In genomic region chr1:51557168-51557567, GRCh38 we compare ENCODE assay signal across 17 cellular contexts.
"Had no signal": no experiment of that assay in that cellular context is flagged by ENCODE, and none has a peak within 500 bp of the region (broad histone marks: within the 10 kb centered on the region; RNA-seq: fewer than 3 reads in every experiment).

No MANE protein-coding gene starts in this region.

- DNase-seq: activated CD4-positive, alpha-beta memory T cell treated with anti-CD3 and anti-CD28 coated beads, Interleukin-2, amount 10 ng/mL, durations not matched to agents 7 days and 5 days; activated CD4-positive, alpha-beta T cell treated with anti-CD3 and anti-CD28 coated beads, Interleukin-2, amount 10 ng/mL, durations not matched to agents 24 days and 14 days; activated effector memory CD4-positive, alpha-beta T cell treated with anti-CD3 and anti-CD28 coated beads, Interleukin-2, amount 50 U/mL, for 16 hours; activated naive CD4-positive, alpha-beta T cell treated with anti-CD3 and anti-CD28 coated beads, Interleukin-2, amount 10 ng/mL, durations not matched to agents 7 days and 5 days; activated naive CD8-positive, alpha-beta T cell treated with anti-CD3 and anti-CD28 coated beads, Interleukin-2, amount 50 U/mL, for 24 hours; activated T-cell treated with anti-CD3 and anti-CD28 coated beads for 4 hours; foreskin fibroblast; heart right ventricle; kidney; lower lobe of right lung; naive thymus-derived CD8-positive, alpha-beta T cell; retina; sigmoid colon; stimulated activated CD4-positive, alpha-beta T cell treated with anti-CD3 and anti-CD28 coated beads, Interleukin-4, amount 100 ng/mL, for 1 hour; stimulated activated naive CD4-positive, alpha-beta T cell treated with Interleukin-2 at 50 U/mL for 16 hours had no signal

- H3K36me3 ChIP-seq: cardiac muscle cell, heart right ventricle, lower lobe of right lung, neural progenitor cell, sigmoid colon had no signal

- H3K27ac Mint-ChIP-seq: activated CD4-positive, alpha-beta memory T cell treated with anti-CD3 and anti-CD28 coated beads, Interleukin-2, amount 10 ng/mL, durations not matched to agents 7 days and 5 days; activated CD4-positive, alpha-beta T cell treated with anti-CD3 and anti-CD28 coated beads, Interleukin-2, amount 10 ng/mL, durations not matched to agents 24 days and 14 days; activated naive CD4-positive, alpha-beta T cell treated with anti-CD3 and anti-CD28 coated beads, Interleukin-2, amount 10 ng/mL, durations not matched to agents 7 days and 5 days; activated naive CD8-positive, alpha-beta T cell treated with anti-CD3 and anti-CD28 coated beads, Interleukin-2, amount 50 U/mL, for 24 hours; naive thymus-derived CD8-positive, alpha-beta T cell; neural progenitor cell had no signal

- H3K4me3 ChIP-seq: cardiac muscle cell, heart right ventricle, lower lobe of right lung, neural progenitor cell, sigmoid colon had no signal

- H3K4me3 Mint-ChIP-seq: activated CD4-positive, alpha-beta memory T cell treated with anti-CD3 and anti-CD28 coated beads, Interleukin-2, amount 10 ng/mL, durations not matched to agents 7 days and 5 days; activated CD4-positive, alpha-beta T cell treated with anti-CD3 and anti-CD28 coated beads, Interleukin-2, amount 10 ng/mL, durations not matched to agents 24 days and 14 days; activated naive CD4-positive, alpha-beta T cell treated with anti-CD3 and anti-CD28 coated beads, Interleukin-2, amount 10 ng/mL, durations not matched to agents 7 days and 5 days; activated naive CD8-positive, alpha-beta T cell treated with anti-CD3 and anti-CD28 coated beads, Interleukin-2, amount 50 U/mL, for 24 hours; naive thymus-derived CD8-positive, alpha-beta T cell; neural progenitor cell had no signal

- H2AFZ ChIP-seq: neural progenitor cell had no signal

- H3K9me3 ChIP-seq: heart right ventricle, lower lobe of right lung, sigmoid colon had no signal

- H3K4me1 ChIP-seq: lower lobe of right lung had no signal

- H3K27ac ChIP-seq: cardiac muscle cell, heart right ventricle, lower lobe of right lung, neural progenitor cell, sigmoid colon had no signal

- H3K4me2 ChIP-seq: neural progenitor cell had no signal

- H3K27me3 ChIP-seq: cardiac muscle cell, heart right ventricle, neural progenitor cell, sigmoid colon had no signal

- H3K4me1 Mint-ChIP-seq: activated naive CD4-positive, alpha-beta T cell treated with anti-CD3 and anti-CD28 coated beads, Interleukin-2, amount 10 ng/mL, durations not matched to agents 7 days and 5 days; neural progenitor cell had no signal

- H3K36me3 Mint-ChIP-seq: activated naive CD4-positive, alpha-beta T cell treated with anti-CD3 and anti-CD28 coated beads, Interleukin-2, amount 10 ng/mL, durations not matched to agents 7 days and 5 days; naive thymus-derived CD8-positive, alpha-beta T cell; neural progenitor cell had no signal

- H3K9me3 Mint-ChIP-seq: activated CD4-positive, alpha-beta T cell treated with anti-CD3 and anti-CD28 coated beads, Interleukin-2, amount 10 ng/mL, durations not matched to agents 24 days and 14 days; activated naive CD4-positive, alpha-beta T cell treated with anti-CD3 and anti-CD28 coated beads, Interleukin-2, amount 10 ng/mL, durations not matched to agents 7 days and 5 days; activated naive CD8-positive, alpha-beta T cell treated with anti-CD3 and anti-CD28 coated beads, Interleukin-2, amount 50 U/mL, for 24 hours; naive thymus-derived CD8-positive, alpha-beta T cell; neural progenitor cell had no signal

- H3K27me3 Mint-ChIP-seq: activated CD4-positive, alpha-beta memory T cell treated with anti-CD3 and anti-CD28 coated beads, Interleukin-2, amount 10 ng/mL, durations not matched to agents 7 days and 5 days; activated CD4-positive, alpha-beta T cell treated with anti-CD3 and anti-CD28 coated beads, Interleukin-2, amount 10 ng/mL, durations not matched to agents 24 days and 14 days; activated naive CD4-positive, alpha-beta T cell treated with anti-CD3 and anti-CD28 coated beads, Interleukin-2, amount 10 ng/mL, durations not matched to agents 7 days and 5 days; activated naive CD8-positive, alpha-beta T cell treated with anti-CD3 and anti-CD28 coated beads, Interleukin-2, amount 50 U/mL, for 24 hours had no signal
